12 cellular contexts compared by ENCODE assay signal in genomic region chr14:71472281-71472960, GRCh38.
DNase-seq lines count a peak whose midpoint lies in the region; ATAC-seq, FAIRE-seq and TF ChIP-seq lines count a peak whose summit lies in the region.
"Had no signal": no experiment of that assay in that cellular context is flagged by ENCODE, and none has a peak within 500 bp of the region (broad histone marks: within the 10 kb centered on the region; RNA-seq: fewer than 3 reads in every experiment).

No MANE protein-coding gene starts in this region.

- no peak overlapping the region for H3K4me3 Mint-ChIP-seq in CD4-positive, alpha-beta memory T cell

- peaks cover 1 to 26% of the 10 kb centered on the region in 2 donors for H3K36me3 Mint-ChIP-seq in CD4-positive, alpha-beta memory T cell

- no peaks in the 10 kb centered on the region for H3K9me3 Mint-ChIP-seq in CD4-positive, alpha-beta memory T cell

- peaks cover 8% of the 10 kb centered on the region for H3K4me1 ChIP-seq in CD4-positive, alpha-beta memory T cell (ENCODE audit: insufficient read depth, low read length)
- peaks cover 17% of the 10 kb centered on the region for H3K4me1 ChIP-seq in SJCRH30

- H3K4me3 ChIP-seq in fibroblast of mammary gland (ENCODE audit: control insufficient read depth, low read depth, low read length), result no peak overlapping the region
- H3K4me3 ChIP-seq in CD4-positive, alpha-beta memory T cell (ENCODE audit: low read length in 2 of 2), result no peak overlapping the region
- H3K4me3 ChIP-seq in SJCRH30, result no peak overlapping the region
- H3K4me3 ChIP-seq: right atrium auricular region had no signal

- H3K9me3 ChIP-seq in CD4-positive, alpha-beta memory T cell (ENCODE audit: control insufficient read depth in 1 of 2, low read length in 2 of 2), result no peaks in the 10 kb centered on the region
- H3K9me3 ChIP-seq in SJCRH30 (replicated peaks), result no peaks in the 10 kb centered on the region
- H3K9me3 ChIP-seq: right atrium auricular region had no signal

- no peak for TF ChIP-seq POLR2A in GM12892 (IDR thresholded peaks at IDR 0.05; ENCODE audit: low read depth, low read length)

- intact Hi-C loops in CD4-positive, alpha-beta memory T cell (cut with micrococcal nuclease), result no loop called here

- TF ChIP-seq CTCF in fibroblast of mammary gland (conservative IDR thresholded peaks at IDR 0.05; ENCODE audit: control insufficient read depth, insufficient read depth, low read depth, low read length), result no peak

- CTCF ChIA-PET in CD4-positive, alpha-beta memory T cell (lab: Charles Lee; ENCODE audit: partially characterized antibody), result no interaction called here

- H3K36me3 ChIP-seq in CD4-positive, alpha-beta memory T cell (ENCODE audit: insufficient read depth, low read length), result no peaks in the 10 kb centered on the region
- no peaks in the 10 kb centered on the region for H3K36me3 ChIP-seq in SJCRH30
- H3K36me3 ChIP-seq: right atrium auricular region had no signal

- POLR2A ChIA-PET in CD4-positive, alpha-beta memory T cell (lab: Charles Lee; ENCODE audit: partially characterized antibody), result no interaction called here

- no peak overlapping the region for H3K27ac ChIP-seq in CD4-positive, alpha-beta memory T cell (ENCODE audit: low read depth, low read length)
- H3K27ac ChIP-seq in SJCRH30, result no peak overlapping the region
- H3K27ac ChIP-seq: right atrium auricular region had no signal

- FAIRE-seq in GM12892 (lab: Jason Lieb, UNC), result peak; percentile 83

- DNase-seq in GM12892 (ENCODE audit: insufficient read length) (peak; percentile 15), fibroblast of mammary gland (ENCODE audit: low read depth) (peak; percentile 35), SJCRH30 (no peak), SKM-1 (lab: John Stamatoyannopoulos, UW; ENCODE audit: unreplicated experiment) (no peak), epidermal melanocyte (ENCODE audit: insufficient read length, low spot score) (no peak)
- DNase-seq in CD4-positive, alpha-beta memory T cell, result no peak
- DNase-seq: dermis blood vessel endothelial cell, hypothalamus, NCI-H1092 treated with DMSO at 0.1 percent for 48 hours had no signal

- ATAC-seq in GM19468 (IDR thresholded peaks at IDR 0.05; ENCODE audit: extremely low read depth, unreplicated experiment), result peak; percentile 37
- ATAC-seq in HG03342 (IDR thresholded peaks at IDR 0.05; ENCODE audit: unreplicated experiment), result peak; percentile 67

- H3K27me3 ChIP-seq in CD4-positive, alpha-beta memory T cell (ENCODE audit: insufficient read depth, low read length), result no peaks in the 10 kb centered on the region
- no peaks in the 10 kb centered on the region for H3K27me3 ChIP-seq in SJCRH30
- H3K27me3 ChIP-seq: right atrium auricular region had no signal

- H3K27me3 Mint-ChIP-seq in CD4-positive, alpha-beta memory T cell, result no peaks in the 10 kb centered on the region

- H3K27ac Mint-ChIP-seq in CD4-positive, alpha-beta memory T cell, result no peak overlapping the region

- H3K4me1 Mint-ChIP-seq in CD4-positive, alpha-beta memory T cell, result peaks cover 18 to 33% (median 25%) of the 10 kb centered on the region in 4 donors

Comparison
In these comparisons a context has a peak if more than half of its experiments do, and no peak if none do; other contexts are left out.
1. DNase-seq: peak in GM12892 (single experiment) and fibroblast of mammary gland (single experiment); none in CD4-positive, alpha-beta memory T cell (0 of 5), SJCRH30 (0 of 2), SKM-1 (single experiment) and epidermal melanocyte (single experiment).